Comparison of ENCODE assay signal across 9 cellular contexts in the genomic region with DNA sequence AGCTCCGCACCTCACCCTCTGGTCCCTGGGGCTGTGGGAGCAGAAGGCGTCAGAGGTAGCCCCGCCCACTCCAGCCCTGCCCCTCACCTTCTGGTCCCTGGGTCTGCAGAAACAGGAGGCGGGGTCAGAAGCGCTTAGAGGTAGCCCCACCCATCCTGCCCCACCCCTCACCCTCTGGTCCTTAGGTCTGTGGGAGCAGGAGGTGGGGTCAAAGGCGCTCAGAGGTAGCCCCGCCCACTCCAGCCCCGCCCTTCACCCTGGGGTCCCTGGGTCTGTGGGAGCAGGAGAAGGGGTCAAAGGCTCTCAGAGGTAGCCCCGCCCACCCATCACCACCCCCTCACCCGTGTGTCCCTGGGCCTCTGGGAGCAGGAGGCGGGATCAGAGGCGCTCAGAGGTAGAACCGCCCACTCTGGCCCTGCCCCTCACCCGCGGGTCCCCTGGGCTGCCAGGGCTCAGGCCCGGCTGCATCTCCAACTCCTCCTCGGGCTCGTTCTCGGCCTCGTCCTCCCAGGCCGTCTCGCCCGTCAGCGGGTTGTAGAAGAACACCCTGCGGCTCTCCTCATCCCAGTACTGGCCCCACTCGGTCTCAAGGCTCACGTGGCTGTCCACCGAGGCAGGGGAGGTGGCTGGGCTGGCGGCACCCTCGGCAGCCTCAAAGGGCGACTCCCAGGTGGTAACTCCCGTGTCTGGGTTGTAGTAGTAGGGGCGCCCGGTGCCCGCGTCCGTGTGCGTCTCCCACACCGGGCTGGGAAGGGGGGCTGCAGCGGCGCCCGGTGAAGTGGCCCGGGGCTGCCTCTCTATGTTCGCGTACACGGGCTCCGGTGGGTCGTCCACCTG. TPM values are rescaled to one million over a fixed set of nuclear protein-coding genes. Genes with fewer than 3 reads are reported as not detected.
A peak's percentile ranks its signal among the peaks of the same experiment; 100 is the strongest.
DNase-seq lines count a peak whose midpoint lies in the region; ATAC-seq, FAIRE-seq and TF ChIP-seq lines count a peak whose summit lies in the region.
"Had no signal": no experiment of that assay in that cellular context is flagged by ENCODE, and none has a peak within 500 bp of the region (broad histone marks: within the 10 kb centered on the region; RNA-seq: fewer than 3 reads in every experiment).

No MANE protein-coding gene starts in this region.

- peaks cover 28% of the 10 kb centered on the region for H3K4me1 Mint-ChIP-seq in activated CD8-positive, alpha-beta memory T cell treated with anti-CD3 and anti-CD28 coated beads, Interleukin-2, amount 10 ng/mL, durations not matched to agents 7 days and 5 days
- peaks cover 9% of the 10 kb centered on the region for H3K4me1 Mint-ChIP-seq in astrocyte (ENCODE audit: low read depth, unreplicated experiment)
- H3K4me1 Mint-ChIP-seq in T-cell: peaks cover 32 to 44% (median 37%) of the 10 kb centered on the region in 3 donors
- peaks cover 37% of the 10 kb centered on the region for H3K4me1 Mint-ChIP-seq in activated CD4-positive, alpha-beta memory T cell treated with anti-CD3 and anti-CD28 coated beads, Interleukin-2, amount 10 ng/mL, durations not matched to agents 7 days and 5 days

- DNase-seq in activated CD8-positive, alpha-beta memory T cell treated with anti-CD3 and anti-CD28 coated beads, Interleukin-2, amount 50 U/mL, for 48 hours: peak; percentile 51
- no peak for DNase-seq in activated CD8-positive, alpha-beta memory T cell treated with anti-CD3 and anti-CD28 coated beads, Interleukin-2, amount 10 ng/mL, durations not matched to agents 7 days and 5 days
- DNase-seq in astrocyte (ENCODE audit: low read depth): no peak
- peak; percentile 79 for DNase-seq in kidney
- no peak for DNase-seq in T-cell
- DNase-seq in DMS79 (lab: John Stamatoyannopoulos, UW): no peak
- no peak for DNase-seq in activated CD4-positive, alpha-beta memory T cell treated with anti-CD3 and anti-CD28 coated beads, Interleukin-2, amount 10 ng/mL, durations not matched to agents 7 days and 5 days
- DNase-seq: NCI-H1417 treated with DMSO at 0.1 percent for 48 hours had no signal

- no peaks in the 10 kb centered on the region for H3K9me3 ChIP-seq in astrocyte (ENCODE audit: insufficient read depth, low read depth, low read length)
- H3K9me3 ChIP-seq in kidney (ENCODE audit: control insufficient read depth in 1 of 2, low read length in 2 of 2): no peaks in the 10 kb centered on the region
- no peaks in the 10 kb centered on the region for H3K9me3 ChIP-seq in stomach smooth muscle (ENCODE audit: control insufficient read depth in 2 of 2, low read length in 2 of 2)

- peak overlapping the region; percentile 84 for H3K4me2 ChIP-seq in astrocyte (ENCODE audit: low read length)

- H3K36me3 Mint-ChIP-seq in activated CD8-positive, alpha-beta memory T cell treated with anti-CD3 and anti-CD28 coated beads, Interleukin-2, amount 10 ng/mL, durations not matched to agents 7 days and 5 days: peaks cover 32% of the 10 kb centered on the region
- H3K36me3 Mint-ChIP-seq in astrocyte (ENCODE audit: low read depth, unreplicated experiment) (peaks cover 8% of the 10 kb centered on the region), T-cell (peaks cover 33% of the 10 kb centered on the region)
- peaks cover 58% of the 10 kb centered on the region for H3K36me3 Mint-ChIP-seq in activated CD4-positive, alpha-beta memory T cell treated with anti-CD3 and anti-CD28 coated beads, Interleukin-2, amount 10 ng/mL, durations not matched to agents 7 days and 5 days (ENCODE audit: low read depth)

- no peak overlapping the region for H3K4me3 Mint-ChIP-seq in activated CD8-positive, alpha-beta memory T cell treated with anti-CD3 and anti-CD28 coated beads, Interleukin-2, amount 10 ng/mL, durations not matched to agents 7 days and 5 days
- H3K4me3 Mint-ChIP-seq in astrocyte (ENCODE audit: unreplicated experiment) (no peak overlapping the region), T-cell (no peak overlapping the region)
- no peak overlapping the region for H3K4me3 Mint-ChIP-seq in activated CD4-positive, alpha-beta memory T cell treated with anti-CD3 and anti-CD28 coated beads, Interleukin-2, amount 10 ng/mL, durations not matched to agents 7 days and 5 days

- H3K4me1 ChIP-seq in astrocyte (ENCODE audit: insufficient read depth, low read length) (no peaks in the 10 kb centered on the region), kidney (ENCODE audit: control insufficient read depth in 1 of 2, insufficient read depth in 1 of 2, low read depth in 1 of 2, low read length in 2 of 2) (peaks cover 9 to 16% of the 10 kb centered on the region in 2 donors), stomach smooth muscle (ENCODE audit: control insufficient read depth, insufficient read depth, low read length) (peaks cover 8% of the 10 kb centered on the region)

- CTCF ChIA-PET in activated CD8-positive, alpha-beta memory T cell treated with anti-CD3 and anti-CD28 coated beads, Interleukin-2, amount 10 ng/mL, durations not matched to agents 7 days and 5 days (lab: Charles Lee): no interaction called here
- CTCF ChIA-PET in T-cell (lab: Charles Lee): no interaction called here
- CTCF ChIA-PET in activated CD4-positive, alpha-beta memory T cell treated with anti-CD3 and anti-CD28 coated beads, Interleukin-2, amount 10 ng/mL, durations not matched to agents 7 days and 5 days (lab: Charles Lee): no interaction called here

- H3K27ac ChIP-seq in astrocyte (ENCODE audit: low read depth, low read length) (no peak overlapping the region), kidney (ENCODE audit: low read depth in 2 of 2, low read length in 2 of 2) (peak overlapping the region in 1 of 2 donors; percentile 32), stomach smooth muscle (ENCODE audit: low read length) (no peak overlapping the region)

- no peak overlapping the region for H3K9ac ChIP-seq in astrocyte (ENCODE audit: low read length)
- peak overlapping the region in 1 of 2 donors; percentile 55 for H3K9ac ChIP-seq in kidney (ENCODE audit: low read length in 2 of 2)
- no peak overlapping the region for H3K9ac ChIP-seq in stomach smooth muscle (ENCODE audit: low read length in 2 of 2)

- no peak for TF ChIP-seq CTCF in astrocyte (IDR thresholded peaks at IDR 0.05; ENCODE audit: insufficient read depth, low read depth, low read length)
- TF ChIP-seq CTCF in kidney (IDR thresholded peaks at IDR 0.05; ENCODE audit: borderline replicate concordance, extremely low read depth, insufficient read depth): no peak

- no peak for ATAC-seq in activated CD8-positive, alpha-beta memory T cell treated with anti-CD3 and anti-CD28 coated beads, Interleukin-2, amount 10 ng/mL, durations not matched to agents 7 days and 5 days
- ATAC-seq in T-cell (replicated peaks in 1 of 4): no peak

- POLR2A ChIA-PET in T-cell (lab: Charles Lee): interaction anchor here in 1 of 2 donors (0.5 kb wide), 1 partner anchor 257 kb away, joined by 3 read pairs; the partner anchor contains the start of gene HEXIM1
- POLR2A ChIA-PET in activated CD4-positive, alpha-beta memory T cell treated with anti-CD3 and anti-CD28 coated beads, Interleukin-2, amount 10 ng/mL, durations not matched to agents 7 days and 5 days (lab: Charles Lee): no interaction called here

- no peaks in the 10 kb centered on the region for H3K27me3 Mint-ChIP-seq in activated CD8-positive, alpha-beta memory T cell treated with anti-CD3 and anti-CD28 coated beads, Interleukin-2, amount 10 ng/mL, durations not matched to agents 7 days and 5 days
- H3K27me3 Mint-ChIP-seq in astrocyte (ENCODE audit: low read depth, unreplicated experiment) (peaks cover 3% of the 10 kb centered on the region), T-cell (no peaks in the 10 kb centered on the region)
- H3K27me3 Mint-ChIP-seq in activated CD4-positive, alpha-beta memory T cell treated with anti-CD3 and anti-CD28 coated beads, Interleukin-2, amount 10 ng/mL, durations not matched to agents 7 days and 5 days: no peaks in the 10 kb centered on the region

- FAIRE-seq in astrocyte (lab: Jason Lieb, UNC) (no peak), kidney (lab: Jason Lieb, UNC) (no peak)

- no peaks in the 10 kb centered on the region for H3K79me2 ChIP-seq in astrocyte (ENCODE audit: insufficient read depth, low read length)

- H3K36me3 ChIP-seq in astrocyte (ENCODE audit: insufficient read depth, low read length) (no peaks in the 10 kb centered on the region), kidney (ENCODE audit: control insufficient read depth in 1 of 2, insufficient read depth in 2 of 2, low read length in 2 of 2) (peaks cover 5 to 15% of the 10 kb centered on the region in 2 donors), stomach smooth muscle (ENCODE audit: control insufficient read depth in 2 of 2, insufficient read depth in 2 of 2, low read length in 2 of 2) (no peaks in the 10 kb centered on the region)

- H2AFZ ChIP-seq in astrocyte (ENCODE audit: low read depth, low read length): peak overlapping the region; percentile 90

- intact Hi-C loops in kidney (cut with DNase I): no loop called here

- no peaks in the 10 kb centered on the region for H3K9me3 Mint-ChIP-seq in activated CD8-positive, alpha-beta memory T cell treated with anti-CD3 and anti-CD28 coated beads, Interleukin-2, amount 10 ng/mL, durations not matched to agents 7 days and 5 days (ENCODE audit: low read depth)
- H3K9me3 Mint-ChIP-seq in astrocyte (ENCODE audit: unreplicated experiment): no peaks in the 10 kb centered on the region
- H3K9me3 Mint-ChIP-seq in T-cell: no peaks in the 10 kb centered on the region
- H3K9me3 Mint-ChIP-seq in activated CD4-positive, alpha-beta memory T cell treated with anti-CD3 and anti-CD28 coated beads, Interleukin-2, amount 10 ng/mL, durations not matched to agents 7 days and 5 days: no peaks in the 10 kb centered on the region

- H4K20me1 ChIP-seq in astrocyte (ENCODE audit: insufficient read depth, low read length): no peaks in the 10 kb centered on the region

- no peaks in the 10 kb centered on the region for H3K27me3 ChIP-seq in astrocyte (ENCODE audit: insufficient read depth, low read length)
- peaks cover 3 to 5% of the 10 kb centered on the region in 2 donors for H3K27me3 ChIP-seq in stomach smooth muscle (ENCODE audit: control insufficient read depth in 1 of 2, insufficient read depth in 2 of 2, low read length in 2 of 2)

- H3K27ac Mint-ChIP-seq in activated CD8-positive, alpha-beta memory T cell treated with anti-CD3 and anti-CD28 coated beads, Interleukin-2, amount 10 ng/mL, durations not matched to agents 7 days and 5 days: no peak overlapping the region
- H3K27ac Mint-ChIP-seq in astrocyte (ENCODE audit: unreplicated experiment) (no peak overlapping the region), T-cell (no peak overlapping the region)
- H3K27ac Mint-ChIP-seq in activated CD4-positive, alpha-beta memory T cell treated with anti-CD3 and anti-CD28 coated beads, Interleukin-2, amount 10 ng/mL, durations not matched to agents 7 days and 5 days: no peak overlapping the region

- H3K4me3 ChIP-seq in astrocyte (ENCODE audit: insufficient read depth, low read depth, low read length) (peak overlapping the region; percentile 37), kidney (ENCODE audit: low read length in 2 of 2) (peak overlapping the region; percentile 48 to 54), stomach smooth muscle (ENCODE audit: low read length in 2 of 2) (peak overlapping the region; percentile 12 to 52)

RNA-seq across cellular contexts. Expression of gene ARHGAP27, which starts 27.2 kb away (rescaled TPM):
- total RNA-seq in activated CD8-positive, alpha-beta memory T cell treated with anti-CD3 and anti-CD28 coated beads, Interleukin-2, amount 10 ng/mL, durations not matched to agents 7 days and 5 days: 100 to 1,000 TPM in 1 of 2 experiments, 10 to 100 TPM in 1; 79.5 to 104 TPM
- total RNA-seq in astrocyte (4.4 and 10.0 TPM in 2 replicates), kidney (57.2 TPM), T-cell (100 to 1,000 TPM in 3 of 5 donors, 10 to 100 TPM in 2; 56.4 to 120 (median 113) TPM)
- polyA plus RNA-seq in kidney (ENCODE audit: insufficient read depth, low read depth, low replicate concordance): 13.3 TPM
- total RNA-seq in activated CD4-positive, alpha-beta memory T cell treated with anti-CD3 and anti-CD28 coated beads, Interleukin-2, amount 10 ng/mL, durations not matched to agents 7 days and 5 days: 10 to 100 TPM; 81.4 to 84.4 TPM

Comparison
In these comparisons a context has a peak if more than half of its experiments do, and no peak if none do; other contexts are left out.
1. DNase-seq: peak in activated CD8-positive, alpha-beta memory T cell treated with anti-CD3 and anti-CD28 coated beads, Interleukin-2, amount 50 U/mL, for 48 hours (single experiment) and kidney (single experiment); none in activated CD8-positive, alpha-beta memory T cell treated with anti-CD3 and anti-CD28 coated beads, Interleukin-2, amount 10 ng/mL, durations not matched to agents 7 days and 5 days (single experiment), astrocyte (single experiment), T-cell (0 of 34), DMS79 (single experiment) and activated CD4-positive, alpha-beta memory T cell treated with anti-CD3 and anti-CD28 coated beads, Interleukin-2, amount 10 ng/mL, durations not matched to agents 7 days and 5 days (single experiment).
2. Peak in every context shown above with its lines, with median percentiles within 50 percentile points of each other: H3K4me3 ChIP-seq.